In the genomic region with DNA sequence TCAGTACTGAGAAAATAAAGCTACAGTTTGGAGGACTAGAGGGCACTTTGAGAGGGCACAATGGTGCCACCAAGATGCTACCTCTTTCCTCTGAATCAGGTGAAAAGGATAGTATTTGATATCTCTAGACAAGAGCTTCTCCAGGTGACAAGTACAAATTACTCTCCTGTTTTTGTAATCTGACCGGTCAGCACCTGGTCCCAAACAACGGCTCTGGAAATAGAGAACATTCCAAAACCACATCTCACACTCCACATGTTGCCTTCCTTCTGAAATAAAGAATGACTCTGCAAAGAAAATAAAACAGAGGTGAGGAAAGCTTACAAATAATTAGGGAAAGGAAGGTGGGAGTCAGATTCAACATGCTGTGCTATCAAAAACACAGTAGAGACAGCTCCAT, we compare ENCODE assay signal across 21 cellular contexts. TPM values are rescaled to one million over a fixed set of nuclear protein-coding genes. Genes with fewer than 3 reads are reported as not detected.
A peak's percentile ranks its signal among the peaks of the same experiment; 100 is the strongest.
DNase-seq lines count a peak whose midpoint lies in the region; ATAC-seq, FAIRE-seq and TF ChIP-seq lines count a peak whose summit lies in the region.
"Had no signal": no experiment of that assay in that cellular context is flagged by ENCODE, and none has a peak within 500 bp of the region (broad histone marks: within the 10 kb centered on the region; RNA-seq: fewer than 3 reads in every experiment).

No MANE protein-coding gene starts in this region.

- H3K9me3 Mint-ChIP-seq in astrocyte (ENCODE audit: unreplicated experiment), result no peaks in the 10 kb centered on the region
- H3K9me3 Mint-ChIP-seq: T-cell had no signal

- H3K36me3 ChIP-seq in astrocyte (ENCODE audit: insufficient read depth, low read length) (no peaks in the 10 kb centered on the region), parathyroid adenoma (ENCODE audit: control insufficient read depth, insufficient read depth, low read length) (no peaks in the 10 kb centered on the region)

- H3K79me2 ChIP-seq in astrocyte (ENCODE audit: insufficient read depth, low read length), result no peaks in the 10 kb centered on the region
- no peaks in the 10 kb centered on the region for H3K79me2 ChIP-seq in parathyroid adenoma

- FAIRE-seq in astrocyte (lab: Jason Lieb, UNC), result no peak
- FAIRE-seq: D721Med had no signal

- H3K27ac Mint-ChIP-seq in astrocyte (ENCODE audit: unreplicated experiment), result no peak overlapping the region
- H3K27ac Mint-ChIP-seq: T-cell had no signal

- no peak for ATAC-seq in HG02970 (IDR thresholded peaks at IDR 0.05; ENCODE audit: low FRiP score, unreplicated experiment)
- ATAC-seq: T-cell had no signal

- H2AFZ ChIP-seq in astrocyte (ENCODE audit: low read depth, low read length), result no peak overlapping the region
- H2AFZ ChIP-seq in parathyroid adenoma, result peak overlapping the region; percentile 47

- H3K4me3 Mint-ChIP-seq in astrocyte (ENCODE audit: unreplicated experiment), result no peak overlapping the region
- H3K4me3 Mint-ChIP-seq: T-cell had no signal

- TF ChIP-seq CTCF in astrocyte (IDR thresholded peaks at IDR 0.05; ENCODE audit: insufficient read depth, low read depth, low read length) (no peak), parathyroid adenoma (IDR thresholded peaks at IDR 0.05) (no peak)

- H3K4me1 ChIP-seq in astrocyte (ENCODE audit: insufficient read depth, low read length) (no peaks in the 10 kb centered on the region), parathyroid adenoma (peaks cover 49% of the 10 kb centered on the region)

- H3K36me3 Mint-ChIP-seq in astrocyte (ENCODE audit: low read depth, unreplicated experiment), result no peaks in the 10 kb centered on the region
- H3K36me3 Mint-ChIP-seq: T-cell had no signal

- H3K4me3 ChIP-seq in astrocyte (ENCODE audit: insufficient read depth, low read depth, low read length), result no peak overlapping the region
- H3K4me3 ChIP-seq in parathyroid adenoma (ENCODE audit: low read depth, low read length), result no peak overlapping the region

- H3K27me3 Mint-ChIP-seq in astrocyte (ENCODE audit: low read depth, unreplicated experiment), result no peaks in the 10 kb centered on the region

- H3K4me1 Mint-ChIP-seq in astrocyte (ENCODE audit: low read depth, unreplicated experiment), result peaks cover 2% of the 10 kb centered on the region
- H3K4me1 Mint-ChIP-seq: T-cell had no signal

- DNase-seq in LHCN-M2 (ENCODE audit: low read depth) (peak; percentile 33), NCI-H187 treated with DMSO at 0.1 percent for 48 hours (lab: John Stamatoyannopoulos, UW) (peak; percentile 33), astrocyte (ENCODE audit: low read depth) (peak; percentile 32), AG08396 (ENCODE audit: low spot score) (no peak), NCI-H345 treated with DMSO at 0.1 percent for 48 hours (lab: John Stamatoyannopoulos, UW; ENCODE audit: unreplicated experiment) (no peak)
- no peak for DNase-seq in activated T-cell treated with anti-CD3 and anti-CD28 coated beads, Interleukin-2, amount 50 U/mL, for 48 hours
- DNase-seq: ACHN, AML-193, DMS79, GOT3, NCI-H2029 treated with DMSO at 0.1 percent for 48 hours, NCI-H345, NCI-H748 treated with DMSO at 0.1 percent for 48 hours, OCI-M1, SHP77, SK-N-SH, T-cell had no signal

- H3K9ac ChIP-seq in astrocyte (ENCODE audit: low read length), result no peak overlapping the region
- H3K9ac ChIP-seq in parathyroid adenoma, result no peak overlapping the region
- H3K9ac ChIP-seq: SK-N-SH had no signal

- no peak overlapping the region for H3K4me2 ChIP-seq in astrocyte (ENCODE audit: low read length)
- no peak overlapping the region for H3K4me2 ChIP-seq in parathyroid adenoma (ENCODE audit: low read length)
- H3K4me2 ChIP-seq: SK-N-SH had no signal

- H3K9me3 ChIP-seq in astrocyte (ENCODE audit: insufficient read depth, low read depth, low read length) (no peaks in the 10 kb centered on the region), parathyroid adenoma (ENCODE audit: control insufficient read depth, low read length) (no peaks in the 10 kb centered on the region)
- H3K9me3 ChIP-seq: SK-N-SH had no signal

- no peaks in the 10 kb centered on the region for H4K20me1 ChIP-seq in astrocyte (ENCODE audit: insufficient read depth, low read length)

- H3K27me3 ChIP-seq in astrocyte (ENCODE audit: insufficient read depth, low read length) (no peaks in the 10 kb centered on the region), parathyroid adenoma (ENCODE audit: control insufficient read depth, insufficient read depth, low read length) (no peaks in the 10 kb centered on the region)

- H3K27ac ChIP-seq in astrocyte (ENCODE audit: low read depth, low read length), result no peak overlapping the region
- H3K27ac ChIP-seq in parathyroid adenoma, result no peak overlapping the region
- H3K27ac ChIP-seq: C4-2B had no signal

RNA-seq across cellular contexts. Expression of gene CITED2, which starts 51.3 kb away (rescaled TPM):
- 210 and 256 TPM in 2 replicates for total RNA-seq in LHCN-M2 (2014; rRNA removed)
- polyA plus RNA-seq in LHCN-M2 (2012), result 357 TPM
- 348 and 449 TPM in 2 replicates for total RNA-seq in astrocyte

Comparison
In these comparisons a context has a peak if more than half of its experiments do, and no peak if none do; other contexts are left out.
1. DNase-seq: peak in LHCN-M2 (single experiment), NCI-H187 treated with DMSO at 0.1 percent for 48 hours (single experiment) and astrocyte (single experiment); none in AG08396 (single experiment), NCI-H345 treated with DMSO at 0.1 percent for 48 hours (single experiment) and activated T-cell treated with anti-CD3 and anti-CD28 coated beads, Interleukin-2, amount 50 U/mL, for 48 hours (0 of 2).